ENCODE assay signal across 8 cellular contexts in genomic region chr1:42766723-42767509, GRCh38. TPM values are rescaled to one million over a fixed set of nuclear protein-coding genes. Genes with fewer than 3 reads are reported as not detected.
A peak's percentile ranks its signal among the peaks of the same experiment; 100 is the strongest.
DNase-seq lines count a peak whose midpoint lies in the region; ATAC-seq and TF ChIP-seq lines count a peak whose summit lies in the region.

Gene C1orf50 (plus strand): TSS chr1:42767249. CDS start chr1:42767312, 63 bp downstream.
A gene with protein sequence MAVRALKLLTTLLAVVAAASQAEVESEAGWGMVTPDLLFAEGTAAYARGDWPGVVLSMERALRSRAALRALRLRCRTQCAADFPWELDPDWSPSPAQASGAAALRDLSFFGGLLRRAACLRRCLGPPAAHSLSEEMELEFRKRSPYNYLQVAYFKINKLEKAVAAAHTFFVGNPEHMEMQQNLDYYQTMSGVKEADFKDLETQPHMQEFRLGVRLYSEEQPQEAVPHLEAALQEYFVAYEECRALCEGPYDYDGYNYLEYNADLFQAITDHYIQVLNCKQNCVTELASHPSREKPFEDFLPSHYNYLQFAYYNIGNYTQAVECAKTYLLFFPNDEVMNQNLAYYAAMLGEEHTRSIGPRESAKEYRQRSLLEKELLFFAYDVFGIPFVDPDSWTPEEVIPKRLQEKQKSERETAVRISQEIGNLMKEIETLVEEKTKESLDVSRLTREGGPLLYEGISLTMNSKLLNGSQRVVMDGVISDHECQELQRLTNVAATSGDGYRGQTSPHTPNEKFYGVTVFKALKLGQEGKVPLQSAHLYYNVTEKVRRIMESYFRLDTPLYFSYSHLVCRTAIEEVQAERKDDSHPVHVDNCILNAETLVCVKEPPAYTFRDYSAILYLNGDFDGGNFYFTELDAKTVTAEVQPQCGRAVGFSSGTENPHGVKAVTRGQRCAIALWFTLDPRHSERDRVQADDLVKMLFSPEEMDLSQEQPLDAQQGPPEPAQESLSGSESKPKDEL (minus strand): TSS chr1:42767028. CDS start chr1:42766971, 57 bp downstream.

- H3K36me3 Mint-ChIP-seq in activated naive CD8-positive, alpha-beta T cell treated with anti-CD3 and anti-CD28 coated beads, Interleukin-2, amount 10 ng/mL, durations not matched to agents 7 days and 5 days: peaks cover 16% of the 10 kb centered on the region
- peaks cover 10% of the 10 kb centered on the region for H3K36me3 Mint-ChIP-seq in osteocyte (ENCODE audit: unreplicated experiment)

- no peak for TF ChIP-seq CTCF in GM12865 (IDR thresholded peaks at IDR 0.05; ENCODE audit: insufficient read depth, low read depth, low read length, missing control alignments)
- TF ChIP-seq CTCF in osteocyte (IDR thresholded peaks at IDR 0.05): no peak

- H3K9me3 ChIP-seq in thymus (ENCODE audit: control insufficient read depth): peaks cover 1% of the 10 kb centered on the region

- no peaks in the 10 kb centered on the region for H3K9me3 Mint-ChIP-seq in activated naive CD8-positive, alpha-beta T cell treated with anti-CD3 and anti-CD28 coated beads, Interleukin-2, amount 10 ng/mL, durations not matched to agents 7 days and 5 days
- no peaks in the 10 kb centered on the region for H3K9me3 Mint-ChIP-seq in osteocyte (ENCODE audit: unreplicated experiment)

- no peak within 1 kb of the TSS for H3K4me3 Mint-ChIP-seq in activated naive CD8-positive, alpha-beta T cell treated with anti-CD3 and anti-CD28 coated beads, Interleukin-2, amount 10 ng/mL, durations not matched to agents 7 days and 5 days
- no peak within 1 kb of the TSS for H3K4me3 Mint-ChIP-seq in osteocyte (ENCODE audit: unreplicated experiment)

- ATAC-seq in HG02678 (IDR thresholded peaks at IDR 0.05; ENCODE audit: unreplicated experiment): peak; percentile 90
- ATAC-seq in activated naive CD8-positive, alpha-beta T cell treated with anti-CD3 and anti-CD28 coated beads, Interleukin-2, amount 10 ng/mL, durations not matched to agents 7 days and 5 days (ENCODE audit: low read depth): peak; percentile 94

- POLR2A ChIA-PET in activated naive CD8-positive, alpha-beta T cell treated with anti-CD3 and anti-CD28 coated beads, Interleukin-2, amount 10 ng/mL, durations not matched to agents 7 days and 5 days (lab: Charles Lee): interaction anchor here (0.6 to 3.7 kb wide), 46 partner anchors 9 to 1787 kb away, joined by 3 to 37 read pairs (median 4); partner anchors contain the start of genes CCDC30, CFAP57, CTPS1 and EBNA1BP2

- peaks cover 18% of the 10 kb centered on the region for H3K4me1 ChIP-seq in thymus (ENCODE audit: control insufficient read depth, insufficient read depth, low read length)

- under 1% methylated on average over 84 of the region's 84 CpGs for WGBS in thymus

- peak within 1 kb of the TSS; percentile 95 for H3K27ac Mint-ChIP-seq in activated naive CD8-positive, alpha-beta T cell treated with anti-CD3 and anti-CD28 coated beads, Interleukin-2, amount 10 ng/mL, durations not matched to agents 7 days and 5 days
- peak within 1 kb of the TSS; percentile 85 for H3K27ac Mint-ChIP-seq in osteocyte (ENCODE audit: unreplicated experiment)

- peak within 1 kb of the TSS; percentile 99 for H3K4me3 ChIP-seq in GM12865 (ENCODE audit: low read depth, low read length)
- peak within 1 kb of the TSS; percentile 77 for H3K4me3 ChIP-seq in thymus (ENCODE audit: low read length)

- peak within 1 kb of the TSS; percentile 97 for H3K27ac ChIP-seq in thymus (ENCODE audit: low read depth)

- H3K27me3 Mint-ChIP-seq in activated naive CD8-positive, alpha-beta T cell treated with anti-CD3 and anti-CD28 coated beads, Interleukin-2, amount 10 ng/mL, durations not matched to agents 7 days and 5 days: no peaks in the 10 kb centered on the region
- H3K27me3 Mint-ChIP-seq in osteocyte (ENCODE audit: unreplicated experiment): no peaks in the 10 kb centered on the region

- no peaks in the 10 kb centered on the region for H3K27me3 ChIP-seq in thymus (ENCODE audit: control insufficient read depth, insufficient read depth)

- H3K4me1 Mint-ChIP-seq in activated naive CD8-positive, alpha-beta T cell treated with anti-CD3 and anti-CD28 coated beads, Interleukin-2, amount 10 ng/mL, durations not matched to agents 7 days and 5 days: peaks cover 22% of the 10 kb centered on the region
- H3K4me1 Mint-ChIP-seq in osteocyte (ENCODE audit: unreplicated experiment): peaks cover 23% of the 10 kb centered on the region

- intact Hi-C loops in head of caudate nucleus (cut with DNase I): loop anchor here (5.0 to 10.0 kb wide), 3 partner anchors 50 to 85 kb away; partner anchors contain the start of genes ERMAP, SVBP, YBX1 and ZNF691

- H3K36me3 ChIP-seq in thymus (ENCODE audit: control insufficient read depth, insufficient read depth): peaks cover 4% of the 10 kb centered on the region

- peak; percentile 99 for DNase-seq in GM12865 (ENCODE audit: low read depth)
- peak; percentile 99 for DNase-seq in NCI-H1105 treated with DMSO at 0.1 percent for 48 hours (lab: John Stamatoyannopoulos, UW)
- peak; percentile 97 for DNase-seq in SKM-1 treated with dmso at 0.1 percent for 144 hours (lab: John Stamatoyannopoulos, UW; ENCODE audit: unreplicated experiment)
- peak; percentile 99 for DNase-seq in activated naive CD8-positive, alpha-beta T cell treated with anti-CD3 and anti-CD28 coated beads, Interleukin-2, amount 10 ng/mL, durations not matched to agents 7 days and 5 days
- peak; percentile 99 to 100 (median 100) for DNase-seq in head of caudate nucleus
- peak; percentile 100 for DNase-seq in osteocyte (ENCODE audit: extremely low spot score, unreplicated experiment)

RNA-seq across cellular contexts. Expression of gene C1orf50, which starts in this region (rescaled TPM):
- 10 to 100 TPM; 10.4 to 10.9 TPM for total RNA-seq in activated naive CD8-positive, alpha-beta T cell treated with anti-CD3 and anti-CD28 coated beads, Interleukin-2, amount 10 ng/mL, durations not matched to agents 7 days and 5 days
- 5.3 and 5.6 TPM in 2 replicates for total RNA-seq in osteocyte
- 4.0 TPM for polyA plus RNA-seq in thymus

RNA-seq across cellular contexts. Expression of the second gene that starts in this region (rescaled TPM):
- 10 to 100 TPM; 44.1 to 49.9 TPM for total RNA-seq in activated naive CD8-positive, alpha-beta T cell treated with anti-CD3 and anti-CD28 coated beads, Interleukin-2, amount 10 ng/mL, durations not matched to agents 7 days and 5 days
- total RNA-seq in osteocyte: 210 and 221 TPM in 2 replicates
- polyA plus RNA-seq in thymus: 68.1 TPM

Comparison
In these comparisons a context has a peak if more than half of its experiments do, and no peak if none do; other contexts are left out.
1. Peak in every context shown above with its lines: DNase-seq, ATAC-seq, H3K4me3 ChIP-seq and H3K27ac ChIP-seq.